Comparison of ENCODE assay signal across 1 cellular context in the genomic region with DNA sequence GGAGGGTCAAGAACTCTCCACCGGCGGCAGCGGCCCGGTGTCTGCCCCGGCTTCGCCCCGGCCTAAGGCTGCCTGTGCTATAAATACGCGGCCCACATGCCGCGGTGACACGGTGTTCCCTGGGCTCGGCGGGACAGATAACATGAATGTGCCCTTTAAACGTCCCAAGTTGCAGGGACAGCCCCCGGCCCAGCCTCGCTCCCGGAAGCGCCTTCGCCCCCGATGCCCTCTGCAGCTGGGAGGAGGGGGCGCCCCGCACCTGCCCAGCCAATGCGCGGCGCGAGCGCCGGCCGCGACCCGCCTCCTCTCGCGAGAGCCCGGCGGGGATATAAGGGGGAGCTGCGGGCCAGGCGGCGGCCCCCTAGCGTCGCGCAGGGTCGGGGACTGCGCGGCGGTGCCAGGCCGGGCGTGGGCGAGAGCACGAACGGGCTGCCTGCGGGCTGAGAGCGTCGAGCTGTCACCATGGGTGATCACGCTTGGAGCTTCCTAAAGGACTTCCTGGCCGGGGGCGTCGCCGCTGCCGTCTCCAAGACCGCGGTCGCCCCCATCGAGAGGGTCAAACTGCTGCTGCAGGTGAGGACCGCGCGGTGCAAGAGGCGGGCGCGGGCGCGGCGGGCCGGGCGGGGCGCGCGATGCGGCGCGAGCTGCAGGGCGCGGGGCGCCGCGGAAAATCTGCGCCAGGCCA.
TF ChIP-seq lines count a peak whose summit lies in the region.

TSS of gene SLC25A4 (plus strand) at position 356 of the 685 bp plus-strand sequence. CDS start at position 463, 107 bp downstream.

TF ChIP-seq in HEK293, 187 proteins besides CTCF, POLR2A, EP300 and RAD21 (continued from another document):
- TF ChIP-seq, protein P1, sequence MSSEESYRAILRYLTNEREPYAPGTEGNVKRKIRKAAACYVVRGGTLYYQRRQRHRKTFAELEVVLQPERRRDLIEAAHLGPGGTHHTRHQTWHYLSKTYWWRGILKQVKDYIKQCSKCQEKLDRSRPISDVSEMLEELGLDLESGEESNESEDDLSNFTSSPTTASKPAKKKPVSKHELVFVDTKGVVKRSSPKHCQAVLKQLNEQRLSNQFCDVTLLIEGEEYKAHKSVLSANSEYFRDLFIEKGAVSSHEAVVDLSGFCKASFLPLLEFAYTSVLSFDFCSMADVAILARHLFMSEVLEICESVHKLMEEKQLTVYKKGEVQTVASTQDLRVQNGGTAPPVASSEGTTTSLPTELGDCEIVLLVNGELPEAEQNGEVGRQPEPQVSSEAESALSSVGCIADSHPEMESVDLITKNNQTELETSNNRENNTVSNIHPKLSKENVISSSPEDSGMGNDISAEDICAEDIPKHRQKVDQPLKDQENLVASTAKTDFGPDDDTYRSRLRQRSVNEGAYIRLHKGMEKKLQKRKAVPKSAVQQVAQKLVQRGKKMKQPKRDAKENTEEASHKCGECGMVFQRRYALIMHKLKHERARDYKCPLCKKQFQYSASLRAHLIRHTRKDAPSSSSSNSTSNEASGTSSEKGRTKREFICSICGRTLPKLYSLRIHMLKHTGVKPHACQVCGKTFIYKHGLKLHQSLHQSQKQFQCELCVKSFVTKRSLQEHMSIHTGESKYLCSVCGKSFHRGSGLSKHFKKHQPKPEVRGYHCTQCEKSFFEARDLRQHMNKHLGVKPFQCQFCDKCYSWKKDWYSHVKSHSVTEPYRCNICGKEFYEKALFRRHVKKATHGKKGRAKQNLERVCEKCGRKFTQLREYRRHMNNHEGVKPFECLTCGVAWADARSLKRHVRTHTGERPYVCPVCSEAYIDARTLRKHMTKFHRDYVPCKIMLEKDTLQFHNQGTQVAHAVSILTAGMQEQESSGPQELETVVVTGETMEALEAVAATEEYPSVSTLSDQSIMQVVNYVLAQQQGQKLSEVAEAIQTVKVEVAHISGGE (tag by site-specific recombination; conservative IDR thresholded peaks at IDR 0.05; ENCODE audit: low read depth): 0 out of 2 replicates have a peak, but pooled peaks have one; percentile 26
TF ChIP-seq in HEK293: peak in this region for 31.
